Comparison of ENCODE assay signal across 1 cellular context in the genomic region with DNA sequence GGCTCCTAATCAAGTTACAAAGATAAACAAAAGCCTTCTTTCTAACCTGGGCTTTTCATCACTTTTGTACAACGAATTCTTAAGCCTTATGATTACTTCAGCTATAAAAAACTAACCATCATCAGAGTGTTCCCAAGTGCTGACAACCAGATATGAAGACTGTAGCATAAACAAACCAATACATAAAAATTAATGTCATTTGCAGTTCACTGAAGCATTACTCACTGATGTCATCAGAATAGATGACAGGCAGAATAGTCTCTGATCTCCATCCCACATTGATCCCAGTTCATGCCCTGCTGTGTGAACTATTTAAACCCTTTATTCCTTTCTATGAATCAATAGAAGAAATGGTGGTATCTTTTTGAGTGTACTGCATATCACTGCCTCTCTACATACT.
TF ChIP-seq lines count a peak whose summit lies in the region.

No MANE protein-coding gene starts in this region.

TF ChIP-seq in K562, 482 proteins besides CTCF, POLR2A, EP300 and RAD21 (continued from another document):
- TF ChIP-seq, protein P1, sequence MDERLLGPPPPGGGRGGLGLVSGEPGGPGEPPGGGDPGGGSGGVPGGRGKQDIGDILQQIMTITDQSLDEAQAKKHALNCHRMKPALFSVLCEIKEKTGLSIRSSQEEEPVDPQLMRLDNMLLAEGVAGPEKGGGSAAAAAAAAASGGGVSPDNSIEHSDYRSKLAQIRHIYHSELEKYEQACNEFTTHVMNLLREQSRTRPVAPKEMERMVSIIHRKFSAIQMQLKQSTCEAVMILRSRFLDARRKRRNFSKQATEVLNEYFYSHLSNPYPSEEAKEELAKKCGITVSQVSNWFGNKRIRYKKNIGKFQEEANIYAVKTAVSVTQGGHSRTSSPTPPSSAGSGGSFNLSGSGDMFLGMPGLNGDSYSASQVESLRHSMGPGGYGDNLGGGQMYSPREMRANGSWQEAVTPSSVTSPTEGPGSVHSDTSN (CRISPR knock-in tag; IDR thresholded peaks at IDR 0.05; ENCODE audit: low read depth) = no peak
- TF ChIP-seq, protein P1 (tag; conservative IDR thresholded peaks at IDR 0.05; ENCODE audit: low read depth) = peak; percentile 50; the same call in 1 of the 2 replicates
- TF ChIP-seq ZNF232 (CRISPR knock-in tag; IDR thresholded peaks at IDR 0.05) = no peak
- TF ChIP-seq PHB2 (IDR thresholded peaks at IDR 0.05; ENCODE audit: low read depth) = no peak
- TF ChIP-seq MYBL2 (IDR thresholded peaks at IDR 0.05; ENCODE audit: low read depth) = no peak
- TF ChIP-seq MYBL2 (CRISPR knock-in tag; IDR thresholded peaks at IDR 0.05; ENCODE audit: borderline replicate concordance) = no peak
- TF ChIP-seq TRIM24 (IDR thresholded peaks at IDR 0.05) = no peak
- TF ChIP-seq, protein P2, sequence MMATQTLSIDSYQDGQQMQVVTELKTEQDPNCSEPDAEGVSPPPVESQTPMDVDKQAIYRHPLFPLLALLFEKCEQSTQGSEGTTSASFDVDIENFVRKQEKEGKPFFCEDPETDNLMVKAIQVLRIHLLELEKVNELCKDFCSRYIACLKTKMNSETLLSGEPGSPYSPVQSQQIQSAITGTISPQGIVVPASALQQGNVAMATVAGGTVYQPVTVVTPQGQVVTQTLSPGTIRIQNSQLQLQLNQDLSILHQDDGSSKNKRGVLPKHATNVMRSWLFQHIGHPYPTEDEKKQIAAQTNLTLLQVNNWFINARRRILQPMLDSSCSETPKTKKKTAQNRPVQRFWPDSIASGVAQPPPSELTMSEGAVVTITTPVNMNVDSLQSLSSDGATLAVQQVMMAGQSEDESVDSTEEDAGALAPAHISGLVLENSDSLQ (IDR thresholded peaks at IDR 0.05) = peak; percentile 49
- no peak for TF ChIP-seq KLF10 (CRISPR knock-in tag; IDR thresholded peaks at IDR 0.05)
- TF ChIP-seq, protein P3, sequence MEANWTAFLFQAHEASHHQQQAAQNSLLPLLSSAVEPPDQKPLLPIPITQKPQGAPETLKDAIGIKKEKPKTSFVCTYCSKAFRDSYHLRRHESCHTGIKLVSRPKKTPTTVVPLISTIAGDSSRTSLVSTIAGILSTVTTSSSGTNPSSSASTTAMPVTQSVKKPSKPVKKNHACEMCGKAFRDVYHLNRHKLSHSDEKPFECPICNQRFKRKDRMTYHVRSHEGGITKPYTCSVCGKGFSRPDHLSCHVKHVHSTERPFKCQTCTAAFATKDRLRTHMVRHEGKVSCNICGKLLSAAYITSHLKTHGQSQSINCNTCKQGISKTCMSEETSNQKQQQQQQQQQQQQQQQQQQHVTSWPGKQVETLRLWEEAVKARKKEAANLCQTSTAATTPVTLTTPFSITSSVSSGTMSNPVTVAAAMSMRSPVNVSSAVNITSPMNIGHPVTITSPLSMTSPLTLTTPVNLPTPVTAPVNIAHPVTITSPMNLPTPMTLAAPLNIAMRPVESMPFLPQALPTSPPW (CRISPR knock-in tag; IDR thresholded peaks at IDR 0.05) = no peak
- no peak for TF ChIP-seq CEBPG (CRISPR knock-in tag; IDR thresholded peaks at IDR 0.05)
- 0 out of 4 replicates have a peak, but pooled peaks of 1 of the 2 experiments have one; percentile 22 for TF ChIP-seq CEBPG (tag; conservative IDR thresholded peaks at IDR 0.05 in 1 of 2, IDR thresholded peaks at IDR 0.05 in 1 of 2)
- TF ChIP-seq, protein P4, sequence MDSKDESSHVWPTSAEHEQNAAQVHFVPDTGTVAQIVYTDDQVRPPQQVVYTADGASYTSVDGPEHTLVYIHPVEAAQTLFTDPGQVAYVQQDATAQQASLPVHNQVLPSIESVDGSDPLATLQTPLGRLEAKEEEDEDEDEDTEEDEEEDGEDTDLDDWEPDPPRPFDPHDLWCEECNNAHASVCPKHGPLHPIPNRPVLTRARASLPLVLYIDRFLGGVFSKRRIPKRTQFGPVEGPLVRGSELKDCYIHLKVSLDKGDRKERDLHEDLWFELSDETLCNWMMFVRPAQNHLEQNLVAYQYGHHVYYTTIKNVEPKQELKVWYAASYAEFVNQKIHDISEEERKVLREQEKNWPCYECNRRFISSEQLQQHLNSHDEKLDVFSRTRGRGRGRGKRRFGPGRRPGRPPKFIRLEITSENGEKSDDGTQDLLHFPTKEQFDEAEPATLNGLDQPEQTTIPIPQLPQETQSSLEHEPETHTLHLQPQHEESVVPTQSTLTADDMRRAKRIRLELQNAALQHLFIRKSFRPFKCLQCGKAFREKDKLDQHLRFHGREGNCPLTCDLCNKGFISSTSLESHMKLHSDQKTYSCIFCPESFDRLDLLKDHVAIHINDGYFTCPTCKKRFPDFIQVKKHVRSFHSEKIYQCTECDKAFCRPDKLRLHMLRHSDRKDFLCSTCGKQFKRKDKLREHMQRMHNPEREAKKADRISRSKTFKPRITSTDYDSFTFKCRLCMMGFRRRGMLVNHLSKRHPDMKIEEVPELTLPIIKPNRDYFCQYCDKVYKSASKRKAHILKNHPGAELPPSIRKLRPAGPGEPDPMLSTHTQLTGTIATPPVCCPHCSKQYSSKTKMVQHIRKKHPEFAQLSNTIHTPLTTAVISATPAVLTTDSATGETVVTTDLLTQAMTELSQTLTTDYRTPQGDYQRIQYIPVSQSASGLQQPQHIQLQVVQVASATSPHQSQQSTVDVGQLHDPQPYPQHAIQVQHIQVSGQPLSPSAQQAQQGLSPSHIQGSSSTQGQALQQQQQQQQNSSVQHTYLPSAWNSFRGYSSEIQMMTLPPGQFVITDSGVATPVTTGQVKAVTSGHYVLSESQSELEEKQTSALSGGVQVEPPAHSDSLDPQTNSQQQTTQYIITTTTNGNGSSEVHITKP (IDR thresholded peaks at IDR 0.05; ENCODE audit: partially characterized antibody) = no peak
- TF ChIP-seq, protein P5, sequence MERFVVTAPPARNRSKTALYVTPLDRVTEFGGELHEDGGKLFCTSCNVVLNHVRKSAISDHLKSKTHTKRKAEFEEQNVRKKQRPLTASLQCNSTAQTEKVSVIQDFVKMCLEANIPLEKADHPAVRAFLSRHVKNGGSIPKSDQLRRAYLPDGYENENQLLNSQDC (CRISPR knock-in tag; IDR thresholded peaks at IDR 0.05) = no peak
- TF ChIP-seq HDAC8 (tag; IDR thresholded peaks at IDR 0.05) = no peak
